In the genomic region with DNA sequence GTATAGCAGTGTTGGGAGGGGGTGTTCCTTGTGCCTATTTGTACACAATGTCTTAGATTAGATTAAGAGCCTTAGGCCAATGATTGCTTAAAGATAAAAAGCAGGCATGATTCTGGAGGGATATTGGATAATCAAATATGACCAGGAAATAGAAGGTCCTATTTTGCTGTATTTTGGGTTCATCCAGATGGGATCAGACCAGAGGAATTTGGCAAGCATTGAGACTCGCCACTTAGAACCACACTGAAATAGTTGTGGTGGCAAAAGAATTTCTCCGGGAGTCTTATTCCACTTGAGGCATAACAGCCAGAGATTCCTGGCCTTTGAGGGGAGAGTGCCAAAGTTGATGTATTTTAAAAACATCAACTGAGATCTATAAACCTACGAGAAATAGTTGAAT, we compare ENCODE assay signal across 11 cellular contexts.
DNase-seq lines count a peak whose midpoint lies in the region; ATAC-seq and TF ChIP-seq lines count a peak whose summit lies in the region.
"Had no signal": no experiment of that assay in that cellular context is flagged by ENCODE, and none has a peak within 500 bp of the region (broad histone marks: within the 10 kb centered on the region; RNA-seq: fewer than 3 reads in every experiment).

No MANE protein-coding gene starts in this region.

- TF ChIP-seq EP300 in esophagus muscularis mucosa (IDR thresholded peaks at IDR 0.05): no peak

- WGBS in esophagus muscularis mucosa: 52% methylated on average over 3 of the region's 3 CpGs
- WGBS in trophoblast cell (ENCODE audit: extremely low coverage, insufficient coverage, insufficient read length): no CpG with 5 or more reads among the region's 3 CpGs

- no peak overlapping the region for H2AK5ac ChIP-seq in trophoblast cell (ENCODE audit: low read length)

- ATAC-seq in HG03108 (IDR thresholded peaks at IDR 0.05; ENCODE audit: unreplicated experiment): no peak
- ATAC-seq: effector memory CD8-positive, alpha-beta T cell; natural killer cell treated with Interleukin-12 subunit alpha and Interleukin-12 subunit beta and Interleukin-15 and Interleukin-18, amount 100 ng/mL, for 72 hours had no signal

- H3K36me3 ChIP-seq in BJ (ENCODE audit: control insufficient read depth, insufficient read depth, low read length): no peaks in the 10 kb centered on the region
- no peaks in the 10 kb centered on the region for H3K36me3 ChIP-seq in PC-9 (ENCODE audit: low read depth)
- H3K36me3 ChIP-seq in esophagus muscularis mucosa: no peaks in the 10 kb centered on the region
- no peaks in the 10 kb centered on the region for H3K36me3 ChIP-seq in trophoblast cell (ENCODE audit: control insufficient read depth in 1 of 2, insufficient read depth in 2 of 2, low read length in 2 of 2)

- no peak overlapping the region for H2BK5ac ChIP-seq in trophoblast cell (ENCODE audit: low read depth, low read length, poor library complexity)

- H3K27ac ChIP-seq in PC-9 (peak overlapping the region; percentile 90), esophagus muscularis mucosa (replicated peaks in 1 of 4) (peak overlapping the region; percentile 82 to 91 (median 86)), trophoblast cell (ENCODE audit: low read depth, low read length) (peak overlapping the region; percentile 84)

- POLR2A ChIA-PET in BJ (lab: Charles Lee) (no interaction called here), PC-9 (lab: Charles Lee; ENCODE audit: unreplicated experiment) (interaction anchor here (0.5 kb wide), 1 partner anchor 15 kb away, joined by 3 read pairs; no protein-coding TSS in a partner anchor)

- no peak overlapping the region for H3K4ac ChIP-seq in trophoblast cell (ENCODE audit: low read depth, low read length)

- H3F3A ChIP-seq in PC-9 (ENCODE audit: insufficient read depth, low read depth): peaks cover 26% of the 10 kb centered on the region

- H3K27me3 ChIP-seq in BJ (ENCODE audit: control insufficient read depth, insufficient read depth, low read length) (no peaks in the 10 kb centered on the region), PC-9 (ENCODE audit: insufficient read depth, low read depth) (no peaks in the 10 kb centered on the region), esophagus muscularis mucosa (no peaks in the 10 kb centered on the region), trophoblast cell (ENCODE audit: insufficient read depth, low read length) (no peaks in the 10 kb centered on the region)

- no peak overlapping the region for H3K23ac ChIP-seq in trophoblast cell (ENCODE audit: low read length)

- CTCF ChIA-PET in BJ (lab: Yijun Ruan, JAX) (interaction anchor here (1.9 kb wide), 1 partner anchor 670 kb away, joined by 5 read pairs; no protein-coding TSS in a partner anchor), PC-9 (lab: Charles Lee) (no interaction called here)

- no peak overlapping the region for H4K12ac ChIP-seq in trophoblast cell (ENCODE audit: low read depth, low read length)

- H3K9me2 ChIP-seq in PC-9 (ENCODE audit: insufficient read depth): no peaks in the 10 kb centered on the region; the same call in 1 of the 2 replicates

- intact Hi-C loops in PC-9 (cut with micrococcal nuclease; ENCODE audit: unreplicated experiment) (loop anchor here (1.0 to 10.0 kb wide), 8 partner anchors 10 to 540 kb away; no protein-coding TSS in a partner anchor), esophagus muscularis mucosa (cut with DNase I) (loop anchor here (10.0 kb wide), 3 partner anchors 192 to 638 kb away; no protein-coding TSS in a partner anchor)

- TF ChIP-seq CTCF in BJ (IDR thresholded peaks at IDR 0.05; ENCODE audit: insufficient read depth, low read depth, low read length): no peak
- no peak for TF ChIP-seq CTCF in PC-9 (conservative IDR thresholded peaks at IDR 0.05)
- no peak for TF ChIP-seq CTCF in esophagus muscularis mucosa (IDR thresholded peaks at IDR 0.05)

- TF ChIP-seq POLR2A in esophagus muscularis mucosa (IDR thresholded peaks at IDR 0.05; ENCODE audit: low read depth): no peak

- H3K9me3 ChIP-seq in PC-9 (ENCODE audit: insufficient read depth, low read depth): peaks cover 25% of the 10 kb centered on the region
- H3K9me3 ChIP-seq in esophagus muscularis mucosa: peaks cover 0 to 12% (median 0%) of the 10 kb centered on the region in 4 donors
- H3K9me3 ChIP-seq in trophoblast cell (ENCODE audit: insufficient read depth, low read depth, low read length): no peaks in the 10 kb centered on the region

- H3K18ac ChIP-seq in trophoblast cell (ENCODE audit: low read length): no peak overlapping the region

- H3K79me1 ChIP-seq in trophoblast cell (ENCODE audit: low read length): peaks cover 26% of the 10 kb centered on the region

- 0 out of 2 replicates have a peak overlapping the region, but pooled peaks have one; percentile 5 for H2AFZ ChIP-seq in PC-9
- no peak overlapping the region for H2AFZ ChIP-seq in trophoblast cell (ENCODE audit: insufficient read depth, low read length, poor library complexity)

- H4K91ac ChIP-seq in trophoblast cell (ENCODE audit: low read depth, low read length): no peak overlapping the region

- H3K4me3 ChIP-seq in BJ (ENCODE audit: low read depth, low read length) (no peak overlapping the region), PC-9 (no peak overlapping the region), esophagus muscularis mucosa (no peak overlapping the region), trophoblast cell (ENCODE audit: low read depth, low read length) (no peak overlapping the region)

- H3K4me1 ChIP-seq in PC-9 (replicated peaks; ENCODE audit: insufficient read depth) (peaks cover 37% of the 10 kb centered on the region), esophagus muscularis mucosa (peaks cover 23 to 58% (median 55%) of the 10 kb centered on the region in 4 donors), trophoblast cell (ENCODE audit: control insufficient read depth in 1 of 2, insufficient read depth in 2 of 2, low read length in 2 of 2) (peaks cover 11 to 12% of the 10 kb centered on the region in 2 experiments)

- DNase-seq in BJ (ENCODE audit: low read depth) (peak; percentile 84), PC-9 (peak; percentile 71 to 98), esophagus muscularis mucosa (ENCODE audit: extremely low spot score) (no peak), trophoblast cell (peak; percentile 30 to 69), HPDE6-E6E7 (ENCODE audit: extremely low spot score) (no peak)
- DNase-seq in effector CD4-positive, alpha-beta T cell: no peak
- no peak for DNase-seq in activated CD4-positive, CD25-positive, alpha-beta regulatory T cell treated with anti-CD3 and anti-CD28 coated beads, Interleukin-2, amount 50 U/mL, for 72 hours
- DNase-seq: effector memory CD8-positive, alpha-beta T cell; stimulated activated CD8-positive, alpha-beta memory T cell treated with anti-CD3 and anti-CD28 coated beads, Interleukin-4, amount 100 ng/mL, for 48 hours had no signal

- no peaks in the 10 kb centered on the region for H3K79me2 ChIP-seq in PC-9 (ENCODE audit: low read depth)
- peaks cover 4% of the 10 kb centered on the region for H3K79me2 ChIP-seq in trophoblast cell (ENCODE audit: control insufficient read depth, insufficient read depth, low read length, poor library complexity)

- H4K20me1 ChIP-seq in PC-9 (ENCODE audit: insufficient read depth): no peaks in the 10 kb centered on the region

- H4K8ac ChIP-seq in trophoblast cell (ENCODE audit: low read depth, low read length): no peak overlapping the region

- H3K4me2 ChIP-seq in PC-9 (peak overlapping the region; percentile 54), trophoblast cell (ENCODE audit: low read length) (no peak overlapping the region)

- TSS peak; percentile 77 for BruUV-seq in PC-9 (replicated peaks; lab: Mats Ljungman, UMichigan)

- no peak overlapping the region for H3K9ac ChIP-seq in trophoblast cell (ENCODE audit: low read length)

- H3K14ac ChIP-seq in trophoblast cell (ENCODE audit: low read length): no peak overlapping the region

- no peak overlapping the region for H2BK120ac ChIP-seq in trophoblast cell (ENCODE audit: insufficient read depth, low read length, poor library complexity)

- H2BK12ac ChIP-seq in trophoblast cell (ENCODE audit: low read length): no peak overlapping the region

Comparison
In these comparisons a context has a peak if more than half of its experiments do, and no peak if none do; other contexts are left out.
1. DNase-seq: peak in BJ (single experiment), PC-9 (2 of 2) and trophoblast cell (2 of 2); none in esophagus muscularis mucosa (single experiment), HPDE6-E6E7 (single experiment), effector CD4-positive, alpha-beta T cell (single experiment) and activated CD4-positive, CD25-positive, alpha-beta regulatory T cell treated with anti-CD3 and anti-CD28 coated beads, Interleukin-2, amount 50 U/mL, for 72 hours (single experiment).
2. Peak in every context shown above with its lines, with median percentiles within 50 percentile points of each other: H3K27ac ChIP-seq.